In the genomic region with DNA sequence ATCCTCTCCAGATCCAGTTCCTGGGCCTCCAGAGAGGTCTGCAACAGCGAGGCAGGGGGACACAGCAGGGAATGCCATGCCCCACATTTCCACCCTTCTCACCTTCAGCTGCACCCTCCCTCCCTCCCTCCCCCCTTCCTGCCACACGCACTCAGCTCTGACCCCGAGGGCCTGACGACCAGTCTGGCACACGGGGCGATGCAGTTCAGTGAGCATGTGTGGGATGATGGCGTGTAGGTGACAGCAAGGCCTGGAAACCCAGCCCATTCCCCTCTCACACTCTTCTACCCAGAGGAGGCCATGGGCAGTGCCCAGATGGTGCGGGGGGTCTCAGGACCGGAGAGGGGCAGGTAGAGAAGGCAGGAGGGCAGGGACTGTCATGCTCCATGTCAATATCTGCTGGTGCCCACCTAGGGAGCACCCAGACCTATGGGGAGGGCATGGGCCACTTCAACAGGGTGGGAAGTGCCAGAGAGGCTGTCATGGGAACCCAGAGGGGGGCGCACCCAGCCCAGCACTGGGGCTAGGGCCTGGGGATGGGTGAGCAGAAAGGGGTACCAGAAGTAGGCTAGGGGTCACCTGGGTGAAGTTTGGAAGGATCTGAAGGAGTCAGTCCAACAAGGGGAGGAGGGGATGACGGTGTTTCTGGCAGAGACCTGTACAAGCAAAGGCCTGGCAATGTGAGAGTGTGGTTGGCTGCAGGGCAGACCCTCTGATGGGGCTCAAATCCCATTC, we compare ENCODE assay signal across 24 cellular contexts. TPM values are rescaled to one million over a fixed set of nuclear protein-coding genes. Genes with fewer than 3 reads are reported as not detected.
DNase-seq lines count a peak whose midpoint lies in the region; ATAC-seq, FAIRE-seq and TF ChIP-seq lines count a peak whose summit lies in the region.
"Had no signal": no experiment of that assay in that cellular context is flagged by ENCODE, and none has a peak within 500 bp of the region (broad histone marks: within the 10 kb centered on the region; RNA-seq: fewer than 3 reads in every experiment).

No MANE protein-coding gene starts in this region.

- H3K9me3 ChIP-seq in H9 (ENCODE audit: control insufficient read depth, low read depth, low read length): no peaks in the 10 kb centered on the region
- H3K9me3 ChIP-seq in GM12878 (replicated peaks; ENCODE audit: control insufficient read depth, insufficient read depth, low read length): no peaks in the 10 kb centered on the region
- H3K9me3 ChIP-seq in osteoblast (ENCODE audit: low read depth, low read length): no peaks in the 10 kb centered on the region
- no peaks in the 10 kb centered on the region for H3K9me3 ChIP-seq in gastroesophageal sphincter
- H3K9me3 ChIP-seq: Caco-2 had no signal

- no peak for FAIRE-seq in GM12878 (lab: Jason Lieb, UNC)

- H2BK20ac ChIP-seq in H9 (ENCODE audit: low read depth, low read length, poor library complexity, severe bottlenecking): no peak overlapping the region

- TF ChIP-seq CTCF in H9 (conservative IDR thresholded peaks at IDR 0.05): 0 out of 3 replicates have a peak, but pooled peaks have one; percentile 15
- no peak for TF ChIP-seq CTCF in GM12878 (IDR thresholded peaks at IDR 0.05 in 2 of 3, conservative IDR thresholded peaks at IDR 0.05 in 1 of 3; ENCODE audit: control insufficient read depth in 2 of 3, extremely low read depth in 1 of 3, insufficient read depth in 1 of 3, low read depth in 3 of 3, low read length in 3 of 3)
- no peak for TF ChIP-seq CTCF in osteoblast (IDR thresholded peaks at IDR 0.05; ENCODE audit: extremely low read depth, low read depth, low read length)
- TF ChIP-seq CTCF in gastroesophageal sphincter (IDR thresholded peaks at IDR 0.05): no peak

- no peak overlapping the region for H3K56ac ChIP-seq in H9 (ENCODE audit: insufficient read length, low read depth, low read length)
- peak overlapping the region; percentile 22 for H3K56ac ChIP-seq in mesendoderm (ENCODE audit: low read length)

- H3K23ac ChIP-seq in H9 (ENCODE audit: insufficient read length, low read depth, low read length) (no peak overlapping the region), mesendoderm (ENCODE audit: low read length) (no peak overlapping the region)

- no TSS peak for BruUV-seq in GM12878 (replicated peaks; lab: Mats Ljungman, UMichigan)

- H3T11ph ChIP-seq in H9 (ENCODE audit: low read length): no peak overlapping the region

- no peak overlapping the region for H3K14ac ChIP-seq in H9 (ENCODE audit: insufficient read depth, low read length)

- intact Hi-C loops in GM12878 (cut with micrococcal nuclease; ENCODE audit: unreplicated experiment): loop anchor here (2.0 kb wide), 1 partner anchor 73 kb away; no protein-coding TSS in a partner anchor

- no peak for TF ChIP-seq RAD21 in GM12878 (IDR thresholded peaks at IDR 0.05; ENCODE audit: insufficient read depth, low read depth, low read length)

- H3K36me3 ChIP-seq in GM12878 (ENCODE audit: control insufficient read depth in 2 of 2, insufficient read depth in 2 of 2, low read length in 1 of 2) (no peaks in the 10 kb centered on the region), mesendoderm (ENCODE audit: control insufficient read depth, insufficient read depth, low read length) (no peaks in the 10 kb centered on the region), osteoblast (ENCODE audit: insufficient read depth, low read length) (no peaks in the 10 kb centered on the region), gastroesophageal sphincter (no peaks in the 10 kb centered on the region)

- H3K27ac ChIP-seq in H9 (ENCODE audit: insufficient read length, low read depth, low read length) (no peak overlapping the region), GM12878 (ENCODE audit: control insufficient read depth, insufficient read depth) (no peak overlapping the region), mesendoderm (ENCODE audit: low read depth, low read length) (no peak overlapping the region), osteoblast (ENCODE audit: low read depth, low read length) (no peak overlapping the region), gastroesophageal sphincter (no peak overlapping the region)
- H3K27ac ChIP-seq: GM23248 had no signal

- WGBS in H9 (ENCODE audit: extremely low coverage, insufficient read length, low lambda C conversion rate): no CpG with 5 or more reads among the region's 11 CpGs
- 3% methylated on average over 8 of the region's 11 CpGs for whole genome bisulfite sequencing in GM12878 (ENCODE audit: insufficient coverage, insufficient replicate concordance, low lambda C conversion rate, missing lambda C conversion rate)
- WGBS in mesendoderm (ENCODE audit: extremely low coverage, insufficient coverage, low lambda C conversion rate): no CpG with 5 or more reads among the region's 11 CpGs
- WGBS in gastroesophageal sphincter (ENCODE audit: low coverage in 1 of 2), 2 donors: 75 to 100% methylated on average over 1 of the region's 11 CpGs

- no peak for TF ChIP-seq POLR2A in GM12878 (IDR thresholded peaks at IDR 0.05; ENCODE audit: low read depth, low read length)
- TF ChIP-seq POLR2A in gastroesophageal sphincter (IDR thresholded peaks at IDR 0.05): no peak

- no peak overlapping the region for H4K5ac ChIP-seq in H9 (ENCODE audit: insufficient read length, low read depth, low read length)
- H4K5ac ChIP-seq in mesendoderm (ENCODE audit: low read length): no peak overlapping the region

- no peak overlapping the region for H3K4ac ChIP-seq in H9 (ENCODE audit: low read depth, low read length)
- H3K4ac ChIP-seq in mesendoderm (ENCODE audit: low read depth, low read length): no peak overlapping the region

- no peak overlapping the region for H3K4me3 ChIP-seq in GM12878
- H3K4me3 ChIP-seq in mesendoderm (ENCODE audit: low read length): no peak overlapping the region
- H3K4me3 ChIP-seq in osteoblast (ENCODE audit: insufficient read depth, low read length): no peak overlapping the region
- no peak overlapping the region for H3K4me3 ChIP-seq in gastroesophageal sphincter
- H3K4me3 ChIP-seq: GM23248 had no signal

- no peak overlapping the region for H4K91ac ChIP-seq in H9 (ENCODE audit: insufficient read length, low read depth, low read length)

- no peaks in the 10 kb centered on the region for H3K36me3 Mint-ChIP-seq in H9 (ENCODE audit: insufficient read depth in 1 of 3, low read depth in 3 of 3)
- H3K36me3 Mint-ChIP-seq in stimulated activated memory B cell treated with anti-CD40 and anti-IgM and Interleukin-4, amounts not matched to agents 10 μg/mL and 1 μg/mL and 100 μg/mL, for 72 hours: no peaks in the 10 kb centered on the region
- H3K36me3 Mint-ChIP-seq: CD4-positive, CD25-positive, alpha-beta regulatory T cell; IgD-negative memory B cell had no signal

- H4K20me1 ChIP-seq in H9 (ENCODE audit: control insufficient read depth, insufficient read depth, insufficient read length) (no peaks in the 10 kb centered on the region), GM12878 (ENCODE audit: control insufficient read depth, insufficient read depth) (no peaks in the 10 kb centered on the region), osteoblast (ENCODE audit: insufficient read depth, low read length) (no peaks in the 10 kb centered on the region)

- H3K4me1 ChIP-seq in H9 (ENCODE audit: insufficient read depth, low read length) (no peaks in the 10 kb centered on the region), GM12878 (ENCODE audit: control insufficient read depth, insufficient read depth, low read length) (no peaks in the 10 kb centered on the region), mesendoderm (ENCODE audit: control insufficient read depth, low read depth, low read length) (no peaks in the 10 kb centered on the region), osteoblast (ENCODE audit: insufficient read depth, low read length) (no peaks in the 10 kb centered on the region), gastroesophageal sphincter (no peaks in the 10 kb centered on the region)
- H3K4me1 ChIP-seq: Caco-2 had no signal

- H2BK5ac ChIP-seq in H9 (ENCODE audit: insufficient read length, low read length) (no peak overlapping the region), mesendoderm (ENCODE audit: low read length) (no peak overlapping the region)

- peak; percentile 49 for ATAC-seq in GM12878
- ATAC-seq in stimulated activated memory B cell treated with anti-CD40 and anti-IgM and Interleukin-4, amounts not matched to agents 10 μg/mL and 1 μg/mL and 100 μg/mL, for 72 hours: peak; percentile 50
- no peak for ATAC-seq in gastroesophageal sphincter

- in situ Hi-C loops in GM12878 (cut with MboI): no loop called here

- POLR2A ChIA-PET in GM12878 (lab: Charles Lee): no interaction called here

- H2BK120ac ChIP-seq in H9 (ENCODE audit: low read depth, low read length, poor library complexity, severe bottlenecking) (no peak overlapping the region), mesendoderm (ENCODE audit: low read depth, low read length) (no peak overlapping the region)

- H4K8ac ChIP-seq in H9 (replicated peaks; ENCODE audit: insufficient read length, low read depth, low read length) (no peak overlapping the region), mesendoderm (ENCODE audit: low read depth, low read length) (no peak overlapping the region)

- H2BK12ac ChIP-seq in H9 (ENCODE audit: insufficient read length, low read depth, low read length): no peak overlapping the region

- H3K18ac ChIP-seq in H9 (ENCODE audit: insufficient read length, low read depth, low read length): no peak overlapping the region
- H3K18ac ChIP-seq in mesendoderm (ENCODE audit: low read length): no peak overlapping the region

- SMC1A ChIA-PET in GM12878 (lab: Charles Lee; ENCODE audit: uncharacterized antibody, unreplicated experiment): no interaction called here

- H2AFZ ChIP-seq in H9 (ENCODE audit: low read length): no peak overlapping the region
- no peak overlapping the region for H2AFZ ChIP-seq in GM12878 (ENCODE audit: control insufficient read depth, low read depth, low read length)
- H2AFZ ChIP-seq in osteoblast (ENCODE audit: low read length): no peak overlapping the region
- H2AFZ ChIP-seq: GM23248 had no signal

- TF ChIP-seq EP300 in GM12878 (IDR thresholded peaks at IDR 0.05; ENCODE audit: borderline replicate concordance in 1 of 2, control insufficient read depth in 1 of 2, low read depth in 2 of 2, low read length in 2 of 2) (no peak), gastroesophageal sphincter (IDR thresholded peaks at IDR 0.05) (no peak)

- no peaks in the 10 kb centered on the region; the same call in 1 of the 2 replicates for H3K27me3 Mint-ChIP-seq in H9 (ENCODE audit: low read depth)
- H3K27me3 Mint-ChIP-seq in stimulated activated memory B cell treated with anti-CD40 and anti-IgM and Interleukin-4, amounts not matched to agents 10 μg/mL and 1 μg/mL and 100 μg/mL, for 72 hours: peaks cover 40% of the 10 kb centered on the region

- DNase-seq in H9 (no peak), GM12878 (ENCODE audit: low read depth, low spot score) (no peak), mesendoderm (peak; percentile 49), DMS53 treated with DMSO at 0.1 percent for 48 hours (lab: John Stamatoyannopoulos, UW; ENCODE audit: unreplicated experiment) (no peak), osteoblast (ENCODE audit: insufficient read length, low spot score, missing footprints) (no peak)
- DNase-seq: ACHN; AML-193; CD4-positive, CD25-positive, alpha-beta regulatory T cell; DMS153; EL; GM23248; NCI-H1417 treated with DMSO at 0.1 percent for 48 hours; NCI-H1930; NCI-H2171; NCI-H446; NK-92 treated with Interleukin-12 subunit alpha and Interleukin-12 subunit beta, amount 100 ng/mL, for 24 hours; OCI-M1; RPMI8226; SIG-M5 had no signal

- H3K23me2 ChIP-seq in H9 (ENCODE audit: insufficient read length, low read depth, low read length, poor library complexity, severe bottlenecking): no peaks in the 10 kb centered on the region

- no peaks in the 10 kb centered on the region for H3K9me3 Mint-ChIP-seq in H9
- no peaks in the 10 kb centered on the region for H3K9me3 Mint-ChIP-seq in stimulated activated memory B cell treated with anti-CD40 and anti-IgM and Interleukin-4, amounts not matched to agents 10 μg/mL and 1 μg/mL and 100 μg/mL, for 72 hours
- H3K9me3 Mint-ChIP-seq: IgD-negative memory B cell had no signal

- RAD21 ChIA-PET in GM12878 (lab: Charles Lee; ENCODE audit: unreplicated experiment): interaction anchor here (1.0 kb wide), 1 partner anchor 131 kb away, joined by 3 read pairs; no protein-coding TSS in a partner anchor

- H3K4me3 Mint-ChIP-seq in H9: no peak overlapping the region
- no peak overlapping the region for H3K4me3 Mint-ChIP-seq in stimulated activated memory B cell treated with anti-CD40 and anti-IgM and Interleukin-4, amounts not matched to agents 10 μg/mL and 1 μg/mL and 100 μg/mL, for 72 hours
- H3K4me3 Mint-ChIP-seq: CD4-positive, CD25-positive, alpha-beta regulatory T cell; IgD-negative memory B cell had no signal

- no peak overlapping the region for H3K4me2 ChIP-seq in H9 (ENCODE audit: insufficient read depth, insufficient read length, low read length)
- no peak overlapping the region for H3K4me2 ChIP-seq in GM12878 (ENCODE audit: control insufficient read depth, insufficient read depth)
- H3K4me2 ChIP-seq in mesendoderm (ENCODE audit: low read length): no peak overlapping the region
- H3K4me2 ChIP-seq in osteoblast (ENCODE audit: insufficient read depth, low read length): no peak overlapping the region

- peak overlapping the region in 1 of 3 experiments; percentile 59; a peak in 1 of 7 replicates for H3K27ac Mint-ChIP-seq in H9
- H3K27ac Mint-ChIP-seq in stimulated activated memory B cell treated with anti-CD40 and anti-IgM and Interleukin-4, amounts not matched to agents 10 μg/mL and 1 μg/mL and 100 μg/mL, for 72 hours: peak overlapping the region; percentile 54
- H3K27ac Mint-ChIP-seq: CD4-positive, CD25-positive, alpha-beta regulatory T cell; IgD-negative memory B cell had no signal

- no peaks in the 10 kb centered on the region for H3K79me2 ChIP-seq in H9 (ENCODE audit: insufficient read depth, low read length)
- H3K79me2 ChIP-seq in GM12878 (ENCODE audit: control insufficient read depth, insufficient read depth, low read length): no peaks in the 10 kb centered on the region
- H3K79me2 ChIP-seq in mesendoderm (ENCODE audit: control insufficient read depth, insufficient read depth, low read length): no peaks in the 10 kb centered on the region
- H3K79me2 ChIP-seq in osteoblast (ENCODE audit: insufficient read depth, low read length): no peaks in the 10 kb centered on the region

- H2BK15ac ChIP-seq in H9 (ENCODE audit: low read depth, low read length) (no peak overlapping the region), mesendoderm (replicated peaks; ENCODE audit: low read depth) (no peak overlapping the region)

- no peaks in the 10 kb centered on the region for H3K79me1 ChIP-seq in H9 (ENCODE audit: insufficient read depth, low read depth, low read length, poor library complexity, severe bottlenecking)
- no peaks in the 10 kb centered on the region for H3K79me1 ChIP-seq in mesendoderm (ENCODE audit: low read length)

- H3K27me3 ChIP-seq in H9 (ENCODE audit: insufficient read depth, low read length) (no peaks in the 10 kb centered on the region), GM12878 (replicated peaks in 1 of 2; ENCODE audit: control insufficient read depth in 2 of 2, insufficient read depth in 2 of 2, low read length in 1 of 2) (no peaks in the 10 kb centered on the region), mesendoderm (ENCODE audit: insufficient read depth, low read length, poor library complexity) (no peaks in the 10 kb centered on the region), osteoblast (ENCODE audit: insufficient read depth, low read length) (no peaks in the 10 kb centered on the region), gastroesophageal sphincter (peaks cover 22% of the 10 kb centered on the region)

- CTCF ChIA-PET in GM12878 (lab: Yijun Ruan, JAX): interaction anchor here (0.8 kb wide), 1 partner anchor 147 kb away, joined by 3 read pairs; no protein-coding TSS in a partner anchor

- H3K9ac ChIP-seq in H9 (ENCODE audit: extremely low read depth, insufficient read length, low read length) (no peak overlapping the region), GM12878 (ENCODE audit: control insufficient read depth, insufficient read depth, low read length) (no peak overlapping the region), mesendoderm (ENCODE audit: low read length) (no peak overlapping the region)
- H3K9ac ChIP-seq: GM23248 had no signal

- no peak overlapping the region for H2AK5ac ChIP-seq in H9 (ENCODE audit: insufficient read length, low read length)
- H2AK5ac ChIP-seq in mesendoderm (ENCODE audit: low read length): no peak overlapping the region

- no peaks in the 10 kb centered on the region for H3K4me1 Mint-ChIP-seq in H9
- H3K4me1 Mint-ChIP-seq in stimulated activated memory B cell treated with anti-CD40 and anti-IgM and Interleukin-4, amounts not matched to agents 10 μg/mL and 1 μg/mL and 100 μg/mL, for 72 hours: peaks cover 16% of the 10 kb centered on the region
- H3K4me1 Mint-ChIP-seq: CD4-positive, CD25-positive, alpha-beta regulatory T cell had no signal

RNA-seq across cellular contexts. Expression of gene KATNB1, which starts 13.6 kb away (rescaled TPM):
- total RNA-seq in H9 (2021): 25.7 and 29.9 TPM in 2 replicates
- 18.3 and 26.5 TPM in 2 replicates for total RNA-seq in GM12878 (2013; cell fraction: nucleolus; rRNA removed)
- 24.0 and 24.1 TPM in 2 replicates for total RNA-seq in GM12878 (2014; rRNA removed)
- 7.8 and 10.7 TPM in 2 replicates for total RNA-seq in GM12878 (2014; rRNA removed; fragmentation: Illumina TruSeq; extraction: Trizol)
- total RNA-seq in GM12878 (2021): 25.8 and 27.7 TPM in 2 replicates
- polyA plus RNA-seq in GM12878 (2011; ENCODE audit: low read depth): 7.9 TPM
- polyA plus RNA-seq in GM12878 (2011; rRNA removed): 5.1 and 15.3 TPM in 2 replicates
- 13.4 and 19.4 TPM in 2 replicates for polyA plus RNA-seq in GM12878 (2011; cell fraction: cytosol; rRNA removed)
- 78.9 and 80.5 TPM in 2 replicates for polyA plus RNA-seq in GM12878 (2011; cell fraction: nucleus; rRNA removed)
- polyA plus RNA-seq in GM12878 (2012): 16.1 and 17.2 TPM in 2 replicates
- 1.1 and 10.4 TPM in 2 replicates for polyA plus RNA-seq in GM12878 (2014; fragmentation: Illumina TruSeq; extraction: Trizol)
- polyA plus RNA-seq in GM12878 (2014; fragmentation: Nextera tagmentation; extraction: Ambion mirVana): 1 to 10 TPM in 1 of 2 experiments, under 1 TPM in 1; 0.71 to 1.4 TPM
- 23.7 and 23.8 TPM in 2 replicates for polyA plus RNA-seq in GM12878 (2014; rRNA removed)
- polyA plus RNA-seq in GM12878 (2016; fragmentation: Nextera tagmentation; extraction: Ambion mirVana): 10 to 100 TPM; 37.7 to 46.5 TPM
- polyA minus RNA-seq in GM12878 (2011; rRNA and poly(A)+ RNA removed): 12.3 and 20.5 TPM in 2 replicates
- 9.7 and 11.0 TPM in 2 replicates for polyA minus RNA-seq in GM12878 (2011; cell fraction: cytosol; rRNA and poly(A)+ RNA removed)
- 16.2 and 25.2 TPM in 2 replicates for polyA minus RNA-seq in GM12878 (2011; cell fraction: nucleus; rRNA and poly(A)+ RNA removed)
- 30.2 TPM for polyA plus RNA-seq in mesendoderm (2013, experiment 1 of 2)
- polyA plus RNA-seq in mesendoderm (2013, experiment 2 of 2): 30.1 TPM
- 17.7 and 24.6 TPM in 2 replicates for total RNA-seq in osteoblast
- total RNA-seq in gastroesophageal sphincter: 10 to 100 TPM in 3 of 4 donors, 1 to 10 TPM in 1; 6.4 to 21.5 (median 11.1) TPM

RNA-seq across cellular contexts. Expression of gene DRC7, which starts 27.3 kb away (rescaled TPM):
- total RNA-seq in H9 (2021): 0.72 TPM in 1 of 2 replicates, not detected in the other
- not detected in 2 replicates for total RNA-seq in GM12878 (2013; cell fraction: nucleolus; rRNA removed)
- not detected in 2 replicates for total RNA-seq in GM12878 (2014; rRNA removed)
- total RNA-seq in GM12878 (2014; rRNA removed; fragmentation: Illumina TruSeq; extraction: Trizol): 0.49 TPM in 1 of 2 replicates, not detected in the other
- 0.44 TPM in 1 of 2 replicates, not detected in the other for total RNA-seq in GM12878 (2021)
- not detected for polyA plus RNA-seq in GM12878 (2011; ENCODE audit: low read depth)
- 0.10 TPM in 1 of 2 replicates, not detected in the other for polyA plus RNA-seq in GM12878 (2011; rRNA removed)
- 0.04 TPM in 1 of 2 replicates, not detected in the other for polyA plus RNA-seq in GM12878 (2011; cell fraction: cytosol; rRNA removed)
- polyA plus RNA-seq in GM12878 (2011; cell fraction: nucleus; rRNA removed): 0.07 and 0.09 TPM in 2 replicates
- not detected in 2 replicates for polyA plus RNA-seq in GM12878 (2012)
- 0.06 TPM in 1 of 2 replicates, not detected in the other for polyA plus RNA-seq in GM12878 (2014; fragmentation: Illumina TruSeq; extraction: Trizol)
- under 1 TPM in 1 of 2 experiments, not detected in 1; 0.06 TPM for polyA plus RNA-seq in GM12878 (2014; fragmentation: Nextera tagmentation; extraction: Ambion mirVana)
- polyA plus RNA-seq in GM12878 (2014; rRNA removed): 0.18 TPM in 1 of 2 replicates, not detected in the other
- polyA plus RNA-seq in GM12878 (2016; fragmentation: Nextera tagmentation; extraction: Ambion mirVana): not detected
- not detected in 2 replicates for polyA minus RNA-seq in GM12878 (2011; rRNA and poly(A)+ RNA removed)
- polyA minus RNA-seq in GM12878 (2011; cell fraction: cytosol; rRNA and poly(A)+ RNA removed): not detected in 2 replicates
- not detected in 2 replicates for polyA minus RNA-seq in GM12878 (2011; cell fraction: nucleus; rRNA and poly(A)+ RNA removed)
- polyA plus RNA-seq in mesendoderm (2013, experiment 1 of 2): 0.06 TPM
- polyA plus RNA-seq in mesendoderm (2013, experiment 2 of 2): not detected
- total RNA-seq in osteoblast: not detected in 2 replicates
- under 1 TPM in 1 of 4 donors, not detected in 3; 0.15 TPM for total RNA-seq in gastroesophageal sphincter
- total RNA-seq: CD4-positive, CD25-positive, alpha-beta regulatory T cell; GM23248; HT-29 had no signal
- polyA plus RNA-seq: CD4-positive, CD25-positive, alpha-beta regulatory T cell; GM23248; IgD-negative memory B cell had no signal

RNA-seq across cellular contexts. Expression of gene ADGRG3, which starts 53.8 kb away (rescaled TPM):
- total RNA-seq in H9 (2021) (0.46 and 0.64 TPM in 2 replicates), GM12878 (2014; rRNA removed) (not detected in 2 replicates), GM12878 (2014; rRNA removed; fragmentation: Illumina TruSeq; extraction: Trizol) (not detected in 2 replicates), GM12878 (2021) (not detected in 2 replicates), osteoblast (not detected in 2 replicates), gastroesophageal sphincter (1 to 10 TPM in 3 of 4 donors, under 1 TPM in 1; 0.31 to 7.4 (median 2.2) TPM)
- not detected in 2 replicates for total RNA-seq in GM12878 (2013; cell fraction: nucleolus; rRNA removed)
- not detected for polyA plus RNA-seq in GM12878 (2011; ENCODE audit: low read depth)
- polyA plus RNA-seq in GM12878 (2011; rRNA removed) (0.11 TPM in 1 of 2 replicates, not detected in the other), GM12878 (2014; fragmentation: Illumina TruSeq; extraction: Trizol) (not detected in 2 replicates), GM12878 (2014; fragmentation: Nextera tagmentation; extraction: Ambion mirVana) (under 1 TPM in 1 of 2 experiments, not detected in 1; 0.10 TPM), GM12878 (2014; rRNA removed) (0.10 TPM in 1 of 2 replicates, not detected in the other), GM12878 (2016; fragmentation: Nextera tagmentation; extraction: Ambion mirVana) (not detected)
- polyA plus RNA-seq in GM12878 (2011; cell fraction: cytosol; rRNA removed): 0.06 and 0.07 TPM in 2 replicates
- 0.13 and 0.28 TPM in 2 replicates for polyA plus RNA-seq in GM12878 (2011; cell fraction: nucleus; rRNA removed)
- polyA plus RNA-seq in GM12878 (2012): not detected in 2 replicates
- 0.15 TPM in 1 of 2 replicates, not detected in the other for polyA minus RNA-seq in GM12878 (2011; rRNA and poly(A)+ RNA removed)
- not detected in 2 replicates for polyA minus RNA-seq in GM12878 (2011; cell fraction: cytosol; rRNA and poly(A)+ RNA removed)
- polyA minus RNA-seq in GM12878 (2011; cell fraction: nucleus; rRNA and poly(A)+ RNA removed): not detected in 2 replicates
- polyA plus RNA-seq in mesendoderm (2013, experiment 1 of 2): 0.06 TPM
- 0.10 TPM for polyA plus RNA-seq in mesendoderm (2013, experiment 2 of 2)
- total RNA-seq: GM23248, HT-29 had no signal
- polyA plus RNA-seq: CD4-positive, CD25-positive, alpha-beta regulatory T cell; GM23248; IgD-negative memory B cell had no signal
